Comparison of ENCODE assay signal across 34 cellular contexts in the genomic region with DNA sequence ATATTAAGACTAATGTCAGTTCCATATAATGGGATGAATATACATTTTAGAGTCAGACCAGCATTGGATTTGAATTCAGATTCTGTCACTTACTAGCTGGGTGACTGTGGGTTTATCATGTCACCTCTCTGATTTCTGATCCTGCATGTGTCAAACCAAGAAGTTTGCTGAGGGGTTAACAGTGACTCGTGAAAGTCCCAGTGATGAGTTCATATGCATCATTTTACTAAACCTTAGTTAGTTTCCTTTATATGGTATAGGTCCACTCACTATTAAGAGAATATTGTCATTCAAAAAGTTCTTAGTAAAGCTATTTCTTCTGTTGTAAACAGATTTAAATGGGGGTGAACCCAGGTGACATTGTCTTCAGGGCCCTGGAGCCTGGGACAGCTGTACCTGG.
"Had no signal": no experiment of that assay in that cellular context is flagged by ENCODE, and none has a peak within 500 bp of the region (broad histone marks: within the 10 kb centered on the region; RNA-seq: fewer than 3 reads in every experiment).

No MANE protein-coding gene starts in this region.

- H3K27ac ChIP-seq: ascending aorta, cardiac muscle cell, VCaP had no signal

- H3K4me3 ChIP-seq: ascending aorta, cardiac muscle cell had no signal

- H3K4me1 Mint-ChIP-seq: activated naive CD4-positive, alpha-beta T cell treated with anti-CD3 and anti-CD28 coated beads, Interleukin-2, amount 10 ng/mL, durations not matched to agents 7 days and 5 days; activated naive CD4-positive, alpha-beta T cell treated with anti-CD3 and anti-CD28 coated beads, Interleukin-2, amount 50 U/mL, for 24 hours; activated naive CD8-positive, alpha-beta T cell treated with anti-CD3 and anti-CD28 coated beads, Interleukin-2, amount 10 ng/mL, durations not matched to agents 7 days and 5 days; brain; central memory CD8-positive, alpha-beta T cell had no signal

- DNase-seq: activated B cell treated with CpG ODN at 0.5 μM for 24 hours; activated CD4-positive, alpha-beta memory T cell treated with anti-CD3 and anti-CD28 coated beads for 36 hours; activated CD4-positive, alpha-beta T cell treated with anti-CD3 and anti-CD28 coated beads for 48 hours; activated CD4-positive, alpha-beta T cell treated with anti-CD3 and anti-CD28 coated beads, Interleukin-2, amount 10 ng/mL, durations not matched to agents 7 days and 5 days; activated CD4-positive, alpha-beta T cell treated with anti-CD3 and anti-CD28 coated beads, Interleukin-2, amount 50 U/mL, for 4 hours; activated CD8-positive, alpha-beta memory T cell treated with anti-CD3 and anti-CD28 coated beads, Interleukin-2, amount 50 U/mL, for 4 hours; activated CD8-positive, alpha-beta T cell treated with anti-CD3 and anti-CD28 coated beads for 36 hours; activated effector memory CD4-positive, alpha-beta T cell treated with Interleukin-2 at 50 U/mL for 16 hours; activated gamma-delta T cell; activated naive CD4-positive, alpha-beta T cell treated with anti-CD3 and anti-CD28 coated beads, Interleukin-2, amount 10 ng/mL, durations not matched to agents 7 days and 5 days; activated naive CD4-positive, alpha-beta T cell treated with Interleukin-2 at 50 U/mL for 16 hours; activated naive CD8-positive, alpha-beta T cell treated with anti-CD3 and anti-CD28 coated beads, Interleukin-2, amount 10 ng/mL, durations not matched to agents 7 days and 5 days; activated naive CD8-positive, alpha-beta T cell treated with anti-CD3 and anti-CD28 coated beads, Interleukin-2, amount 50 U/mL, for 24 hours; activated T-cell treated with anti-CD3 and anti-CD28 coated beads, Interleukin-2, amount 50 U/mL, for 24 hours; activated T-cell treated with anti-CD3 and anti-CD28 coated beads, Interleukin-2, amount 50 U/mL, for 48 hours; amygdala; anterior cingulate cortex; caudate nucleus; cerebellar nuclear complex; SW 1271; T-helper 1 cell; T-helper 2 cell; T-helper 9 cell had no signal

- H3K27me3 ChIP-seq: ascending aorta, cardiac muscle cell had no signal

- H3K4me1 ChIP-seq: ascending aorta had no signal

- ATAC-seq: activated CD8-positive, alpha-beta T cell treated with anti-CD3 and anti-CD28 coated beads for 36 hours; activated naive CD8-positive, alpha-beta T cell treated with anti-CD3 and anti-CD28 coated beads, Interleukin-2, amount 50 U/mL, for 24 hours had no signal

- H3K27ac Mint-ChIP-seq: activated B cell treated with CpG ODN at 0.5 μM for 24 hours; activated CD4-positive, alpha-beta memory T cell treated with anti-CD3 and anti-CD28 coated beads for 36 hours; activated CD4-positive, alpha-beta T cell treated with anti-CD3 and anti-CD28 coated beads, Interleukin-2, amount 10 ng/mL, durations not matched to agents 7 days and 5 days; activated CD8-positive, alpha-beta T cell treated with anti-CD3 and anti-CD28 coated beads for 36 hours; activated naive CD4-positive, alpha-beta T cell treated with anti-CD3 and anti-CD28 coated beads, Interleukin-2, amount 10 ng/mL, durations not matched to agents 7 days and 5 days; activated naive CD4-positive, alpha-beta T cell treated with anti-CD3 and anti-CD28 coated beads, Interleukin-2, amount 50 U/mL, for 24 hours; activated naive CD8-positive, alpha-beta T cell; activated naive CD8-positive, alpha-beta T cell treated with anti-CD3 and anti-CD28 coated beads, Interleukin-2, amount 10 ng/mL, durations not matched to agents 7 days and 5 days; activated naive CD8-positive, alpha-beta T cell treated with anti-CD3 and anti-CD28 coated beads, Interleukin-2, amount 50 U/mL, for 24 hours; activated T-cell treated with anti-CD3 and anti-CD28 coated beads, Interleukin-2, amount 50 U/mL, for 24 hours; activated T-helper 1 cell treated with anti-CD3 and anti-CD28 coated beads, Interleukin-12 subunit alpha, Interleukin-12 subunit beta, Interleukin-2, Interleukin-4 antibody, amounts not matched to agents 30 ng/mL and 10 ng/mL and 1 ng/mL, durations not matched to agents 14 hours and 24 hours and 36 hours; activated T-helper 2 cell treated with anti-CD3 and anti-CD28 coated beads, Interferon-gamma antibody, Interleukin-2, Interleukin-4, amounts not matched to agents 10 μg/mL and 5 μg/mL and 100 μg/mL, durations not matched to agents 14 hours and 24 hours and 36 hours; brain; T-helper 1 cell treated with Interleukin-12 subunit alpha and Interleukin-12 subunit beta and Interleukin-4 antibody, amounts not matched to agents 30 μg/mL and 1 μg/mL, for 36 hours; T-helper 2 cell treated with Interferon-gamma antibody and Interleukin-4, amounts not matched to agents 5 μg/mL and 100 μg/mL, for 36 hours had no signal

- H3K4me3 Mint-ChIP-seq: activated B cell treated with CpG ODN at 0.5 μM for 24 hours; activated CD4-positive, alpha-beta memory T cell treated with anti-CD3 and anti-CD28 coated beads for 36 hours; activated CD4-positive, alpha-beta T cell treated with anti-CD3 and anti-CD28 coated beads, Interleukin-2, amount 10 ng/mL, durations not matched to agents 7 days and 5 days; activated CD8-positive, alpha-beta T cell treated with anti-CD3 and anti-CD28 coated beads for 36 hours; activated naive CD4-positive, alpha-beta T cell treated with anti-CD3 and anti-CD28 coated beads, Interleukin-2, amount 10 ng/mL, durations not matched to agents 7 days and 5 days; activated naive CD4-positive, alpha-beta T cell treated with anti-CD3 and anti-CD28 coated beads, Interleukin-2, amount 50 U/mL, for 24 hours; activated naive CD8-positive, alpha-beta T cell; activated naive CD8-positive, alpha-beta T cell treated with anti-CD3 and anti-CD28 coated beads, Interleukin-2, amount 10 ng/mL, durations not matched to agents 7 days and 5 days; activated naive CD8-positive, alpha-beta T cell treated with anti-CD3 and anti-CD28 coated beads, Interleukin-2, amount 50 U/mL, for 24 hours; activated T-cell treated with anti-CD3 and anti-CD28 coated beads, Interleukin-2, amount 50 U/mL, for 24 hours; activated T-helper 1 cell treated with anti-CD3 and anti-CD28 coated beads, Interleukin-12 subunit alpha, Interleukin-12 subunit beta, Interleukin-2, Interleukin-4 antibody, amounts not matched to agents 30 ng/mL and 10 ng/mL and 1 ng/mL, durations not matched to agents 14 hours and 24 hours and 36 hours; brain; central memory CD8-positive, alpha-beta T cell; T-helper 1 cell treated with Interleukin-12 subunit alpha and Interleukin-12 subunit beta and Interleukin-4 antibody, amounts not matched to agents 30 μg/mL and 1 μg/mL, for 36 hours; T-helper 2 cell treated with Interferon-gamma antibody and Interleukin-4, amounts not matched to agents 5 μg/mL and 100 μg/mL, for 36 hours had no signal

- H3K27me3 Mint-ChIP-seq: activated B cell treated with CpG ODN at 0.5 μM for 24 hours had no signal

- H3K36me3 Mint-ChIP-seq: activated naive CD8-positive, alpha-beta T cell treated with anti-CD3 and anti-CD28 coated beads, Interleukin-2, amount 10 ng/mL, durations not matched to agents 7 days and 5 days had no signal
